Comparison of ENCODE assay signal across 9 cellular contexts in the genomic region with DNA sequence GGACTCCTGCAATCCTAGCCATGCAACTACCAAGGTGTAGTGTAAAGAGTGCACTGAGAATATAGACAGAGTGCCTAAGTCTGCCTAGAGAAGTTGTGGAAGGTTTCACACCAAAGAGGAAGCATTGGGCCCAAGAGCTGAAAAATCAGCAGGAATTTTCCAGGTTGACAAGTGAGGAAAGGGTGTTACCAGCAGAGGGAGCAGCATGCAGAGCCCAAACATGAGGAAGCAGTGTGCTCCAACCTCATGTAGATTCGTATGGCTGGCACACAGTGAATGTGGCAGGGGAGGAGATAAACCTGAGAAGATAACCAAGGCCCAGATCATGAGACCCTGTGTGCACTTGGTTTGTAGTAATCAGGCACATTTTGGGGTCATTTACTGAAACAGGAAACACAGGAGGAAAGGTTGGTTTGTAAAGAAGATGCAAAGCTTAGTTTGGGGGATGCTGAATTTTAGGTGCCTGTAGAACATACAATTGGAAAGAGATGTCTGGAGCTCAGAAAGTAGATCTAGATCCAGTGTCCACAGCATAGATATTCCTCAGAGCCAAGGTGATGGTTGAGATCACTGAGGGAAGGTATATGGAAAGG. TPM values are rescaled to one million over a fixed set of nuclear protein-coding genes. Genes with fewer than 3 reads are reported as not detected.
DNase-seq lines count a peak whose midpoint lies in the region; ATAC-seq and TF ChIP-seq lines count a peak whose summit lies in the region.
"Had no signal": no experiment of that assay in that cellular context is flagged by ENCODE, and none has a peak within 500 bp of the region (broad histone marks: within the 10 kb centered on the region; RNA-seq: fewer than 3 reads in every experiment).

No MANE protein-coding gene starts in this region.

- H3K27me3 ChIP-seq in DND-41 (ENCODE audit: insufficient read depth, low read length, poor library complexity), result no peaks in the 10 kb centered on the region
- no peaks in the 10 kb centered on the region for H3K27me3 ChIP-seq in Panc1 (ENCODE audit: control insufficient read depth, insufficient read depth, low read length)
- H3K27me3 ChIP-seq in smooth muscle cell (ENCODE audit: low read depth), result no peaks in the 10 kb centered on the region

- H3K9ac ChIP-seq in DND-41 (ENCODE audit: low read depth, low read length), result no peak overlapping the region
- no peak overlapping the region for H3K9ac ChIP-seq in smooth muscle cell (ENCODE audit: low read depth)

- in situ Hi-C loops in Panc1 (cut with HindIII; ENCODE audit: low pct_unique_long_range_greater_than_20kb, low sequenced_read_pairs), result no loop called here
- in situ Hi-C loops in astrocyte of the spinal cord (cut with HindIII; ENCODE audit: low sequenced_read_pairs), result no loop called here

- intact Hi-C loops in Panc1 (cut with micrococcal nuclease; ENCODE audit: unreplicated experiment), result no loop called here

- peak; percentile 51; the same call in 1 of the 2 replicates for TF ChIP-seq RAD21 in Ishikawa (IDR thresholded peaks at IDR 0.05; ENCODE audit: low read depth)

- DNase-seq in DND-41 (peak; percentile 52), Panc1 (ENCODE audit: low read depth, low spot score) (peak; percentile 41), astrocyte of the spinal cord (ENCODE audit: low read depth, low spot score) (peak; percentile 40), hippocampal formation (lab: John Stamatoyannopoulos, UW) (peak; percentile 47 to 51), smooth muscle cell (lab: John Stamatoyannopoulos, UW; ENCODE audit: unreplicated experiment) (no peak)
- DNase-seq: activated B cell treated with CpG ODN at 0.5 μM for 24 hours had no signal

- TF ChIP-seq CTCF in DND-41 (IDR thresholded peaks at IDR 0.05; ENCODE audit: borderline replicate concordance, extremely low read depth, low read length, poor library complexity, severe bottlenecking), result peak; percentile 78
- TF ChIP-seq CTCF in Panc1 (IDR thresholded peaks at IDR 0.05), result peak; percentile 85
- TF ChIP-seq CTCF in astrocyte of the spinal cord (IDR thresholded peaks at IDR 0.05; ENCODE audit: low read depth, low read length), result peak; percentile 79
- peak; percentile 46 for TF ChIP-seq CTCF in smooth muscle cell (IDR thresholded peaks at IDR 0.05; ENCODE audit: borderline replicate concordance, insufficient read depth, poor library complexity, severe bottlenecking)

- BruUV-seq in Panc1 (replicated peaks; lab: Mats Ljungman, UMichigan), result no TSS peak

- CTCF ChIA-PET in Panc1 (lab: Charles Lee), result interaction anchor here (0.6 to 1.5 kb wide), 4 partner anchors 15 to 576 kb away, joined by 3 to 7 read pairs (median 4); no protein-coding TSS in a partner anchor

- POLR2A ChIA-PET in Panc1 (lab: Charles Lee), result interaction anchor here (0.6 kb wide), 1 partner anchor 47 kb away, joined by 9 read pairs; no protein-coding TSS in a partner anchor

- H3K9me3 ChIP-seq in DND-41 (ENCODE audit: insufficient read depth, low read length, severe bottlenecking), result no peaks in the 10 kb centered on the region
- no peaks in the 10 kb centered on the region for H3K9me3 ChIP-seq in Panc1 (ENCODE audit: control insufficient read depth, insufficient read depth, low read depth, low read length)
- H3K9me3 ChIP-seq in smooth muscle cell (replicated peaks; ENCODE audit: low read depth), result no peaks in the 10 kb centered on the region

- H3K4me3 ChIP-seq in DND-41 (ENCODE audit: low read depth in 1 of 2, low read length in 2 of 2) (no peak overlapping the region), Panc1 (ENCODE audit: low read depth in 2 of 2, low read length in 2 of 2) (no peak overlapping the region), astrocyte of the spinal cord (ENCODE audit: low read depth, low read length) (no peak overlapping the region), smooth muscle cell (no peak overlapping the region)

- 18% methylated on average over 1 of the region's 1 CpG for WGBS in smooth muscle cell (ENCODE audit: low lambda C conversion rate)

- H2AFZ ChIP-seq in DND-41 (ENCODE audit: low read depth, low read length) (peak overlapping the region; percentile 59), smooth muscle cell (ENCODE audit: low read depth) (no peak overlapping the region)

- H3F3A ChIP-seq in smooth muscle cell (ENCODE audit: low read depth), result no peaks in the 10 kb centered on the region

- H3K27ac ChIP-seq in DND-41 (ENCODE audit: low read length), result no peak overlapping the region
- H3K27ac ChIP-seq in Panc1 (ENCODE audit: low read length), result no peak overlapping the region
- H3K27ac ChIP-seq in smooth muscle cell (ENCODE audit: low read depth), result no peak overlapping the region

- H3K36me3 ChIP-seq in DND-41 (ENCODE audit: insufficient read depth, low read length), result no peaks in the 10 kb centered on the region
- H3K36me3 ChIP-seq in Panc1 (ENCODE audit: control insufficient read depth, insufficient read depth, low read length), result no peaks in the 10 kb centered on the region
- H3K36me3 ChIP-seq in smooth muscle cell (ENCODE audit: low read depth), result no peaks in the 10 kb centered on the region

- H4K20me1 ChIP-seq in DND-41 (ENCODE audit: insufficient read depth, low read length) (no peaks in the 10 kb centered on the region), smooth muscle cell (ENCODE audit: low read depth) (no peaks in the 10 kb centered on the region)

- ATAC-seq in DND-41 (ENCODE audit: insufficient read depth, low read depth), result peak; percentile 63; the same call in 2 of the 3 replicates
- peak; percentile 65 for ATAC-seq in Panc1
- no peak for ATAC-seq in HG02759 (IDR thresholded peaks at IDR 0.05; ENCODE audit: unreplicated experiment)
- no peak for ATAC-seq in HG02938 (IDR thresholded peaks at IDR 0.05; ENCODE audit: unreplicated experiment)

- H3K4me1 ChIP-seq in DND-41 (ENCODE audit: insufficient read depth, low read length), result 0 out of 2 replicates have a peak, but pooled peaks cover 3% of the 10 kb centered on the region
- no peaks in the 10 kb centered on the region for H3K4me1 ChIP-seq in Panc1 (ENCODE audit: control insufficient read depth, insufficient read depth, low read length)
- H3K4me1 ChIP-seq in smooth muscle cell (ENCODE audit: low read depth), result no peaks in the 10 kb centered on the region

- no peak overlapping the region for H3K4me2 ChIP-seq in DND-41 (ENCODE audit: insufficient read depth, low read length)
- H3K4me2 ChIP-seq in smooth muscle cell, result no peak overlapping the region

- TF ChIP-seq EP300 in Ishikawa (IDR thresholded peaks at IDR 0.05; ENCODE audit: borderline replicate concordance), result no peak

- no peaks in the 10 kb centered on the region for H3K79me2 ChIP-seq in DND-41 (ENCODE audit: insufficient read depth, low read length)
- no peaks in the 10 kb centered on the region for H3K79me2 ChIP-seq in smooth muscle cell (ENCODE audit: low read depth)

TF ChIP-seq in Ishikawa, 13 proteins besides CTCF, POLR2A, EP300 and RAD21:
- TF ChIP-seq FOXM1 (IDR thresholded peaks at IDR 0.05; ENCODE audit: borderline replicate concordance, low read depth), result no peak
- TF ChIP-seq, protein P1, sequence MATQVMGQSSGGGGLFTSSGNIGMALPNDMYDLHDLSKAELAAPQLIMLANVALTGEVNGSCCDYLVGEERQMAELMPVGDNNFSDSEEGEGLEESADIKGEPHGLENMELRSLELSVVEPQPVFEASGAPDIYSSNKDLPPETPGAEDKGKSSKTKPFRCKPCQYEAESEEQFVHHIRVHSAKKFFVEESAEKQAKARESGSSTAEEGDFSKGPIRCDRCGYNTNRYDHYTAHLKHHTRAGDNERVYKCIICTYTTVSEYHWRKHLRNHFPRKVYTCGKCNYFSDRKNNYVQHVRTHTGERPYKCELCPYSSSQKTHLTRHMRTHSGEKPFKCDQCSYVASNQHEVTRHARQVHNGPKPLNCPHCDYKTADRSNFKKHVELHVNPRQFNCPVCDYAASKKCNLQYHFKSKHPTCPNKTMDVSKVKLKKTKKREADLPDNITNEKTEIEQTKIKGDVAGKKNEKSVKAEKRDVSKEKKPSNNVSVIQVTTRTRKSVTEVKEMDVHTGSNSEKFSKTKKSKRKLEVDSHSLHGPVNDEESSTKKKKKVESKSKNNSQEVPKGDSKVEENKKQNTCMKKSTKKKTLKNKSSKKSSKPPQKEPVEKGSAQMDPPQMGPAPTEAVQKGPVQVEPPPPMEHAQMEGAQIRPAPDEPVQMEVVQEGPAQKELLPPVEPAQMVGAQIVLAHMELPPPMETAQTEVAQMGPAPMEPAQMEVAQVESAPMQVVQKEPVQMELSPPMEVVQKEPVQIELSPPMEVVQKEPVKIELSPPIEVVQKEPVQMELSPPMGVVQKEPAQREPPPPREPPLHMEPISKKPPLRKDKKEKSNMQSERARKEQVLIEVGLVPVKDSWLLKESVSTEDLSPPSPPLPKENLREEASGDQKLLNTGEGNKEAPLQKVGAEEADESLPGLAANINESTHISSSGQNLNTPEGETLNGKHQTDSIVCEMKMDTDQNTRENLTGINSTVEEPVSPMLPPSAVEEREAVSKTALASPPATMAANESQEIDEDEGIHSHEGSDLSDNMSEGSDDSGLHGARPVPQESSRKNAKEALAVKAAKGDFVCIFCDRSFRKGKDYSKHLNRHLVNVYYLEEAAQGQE (IDR thresholded peaks at IDR 0.05; ENCODE audit: low read depth), result no peak

RNA-seq across cellular contexts. Expression of a gene that starts 1.7 kb away (rescaled TPM):
- total RNA-seq in Panc1 (2021; ENCODE audit: unreplicated experiment) (1.0 TPM), smooth muscle cell (0.40 and 3.5 TPM in 2 replicates)
- 0.22 TPM for polyA plus RNA-seq in Panc1 (2012; ENCODE audit: insufficient read length)
- 1.1 and 2.6 TPM in 2 replicates for polyA plus RNA-seq in smooth muscle cell

RNA-seq across cellular contexts. Expression of a gene that starts 20.2 kb away (rescaled TPM):
- total RNA-seq in Panc1 (2021; ENCODE audit: unreplicated experiment), result 9.6 TPM
- 14.9 TPM for polyA plus RNA-seq in Panc1 (2012; ENCODE audit: insufficient read length)
- 31.1 and 36.7 TPM in 2 replicates for total RNA-seq in smooth muscle cell
- polyA plus RNA-seq in smooth muscle cell, result 59.2 and 64.2 TPM in 2 replicates

RNA-seq across cellular contexts. Expression of a gene that starts 34.7 kb away (rescaled TPM):
- total RNA-seq in Panc1 (2021; ENCODE audit: unreplicated experiment) (35.4 TPM), smooth muscle cell (14.0 and 14.9 TPM in 2 replicates)
- polyA plus RNA-seq in Panc1 (2012; ENCODE audit: insufficient read length), result 43.6 TPM
- 25.5 and 36.0 TPM in 2 replicates for polyA plus RNA-seq in smooth muscle cell

RNA-seq across cellular contexts. Expression of a gene that starts 42.1 kb away (rescaled TPM):
- total RNA-seq in Panc1 (2021; ENCODE audit: unreplicated experiment) (116 TPM), smooth muscle cell (61.6 and 61.9 TPM in 2 replicates)
- 135 TPM for polyA plus RNA-seq in Panc1 (2012; ENCODE audit: insufficient read length)
- polyA plus RNA-seq in smooth muscle cell, result 84.0 and 88.6 TPM in 2 replicates

RNA-seq across cellular contexts. Expression of a gene that starts 42.2 kb away (rescaled TPM):
- total RNA-seq in Panc1 (2021; ENCODE audit: unreplicated experiment), result 63.8 TPM
- polyA plus RNA-seq in Panc1 (2012; ENCODE audit: insufficient read length), result 48.5 TPM
- 37.0 and 46.7 TPM in 2 replicates for total RNA-seq in smooth muscle cell
- polyA plus RNA-seq in smooth muscle cell, result 29.1 and 43.6 TPM in 2 replicates

Comparison
In these comparisons a context has a peak if more than half of its experiments do, and no peak if none do; other contexts are left out.
1. ATAC-seq: peak in DND-41 (single experiment) and Panc1 (single experiment); none in HG02759 (single experiment) and HG02938 (single experiment).
2. Peak in every context shown above with its lines, with median percentiles within 50 percentile points of each other: CTCF ChIP-seq.